9 cellular contexts compared by ENCODE assay signal in genomic region chr20:62928246-62928939, GRCh38. TPM values are rescaled to one million over a fixed set of nuclear protein-coding genes. Genes with fewer than 3 reads are reported as not detected.
A peak's percentile ranks its signal among the peaks of the same experiment; 100 is the strongest.
DNase-seq lines count a peak whose midpoint lies in the region; ATAC-seq and TF ChIP-seq lines count a peak whose summit lies in the region.
"Had no signal": no experiment of that assay in that cellular context is flagged by ENCODE, and none has a peak within 500 bp of the region (broad histone marks: within the 10 kb centered on the region; RNA-seq: fewer than 3 reads in every experiment).

No MANE protein-coding gene starts in this region.

- peaks cover 1% of the 10 kb centered on the region; the same call in 1 of the 2 replicates for H3K36me3 ChIP-seq in BJ (ENCODE audit: control insufficient read depth, insufficient read depth, low read length)
- no peaks in the 10 kb centered on the region for H3K36me3 ChIP-seq in Loucy (ENCODE audit: insufficient read depth, low read length)
- peaks cover 0 to 3% of the 10 kb centered on the region in 2 donors for H3K36me3 ChIP-seq in muscle layer of duodenum (ENCODE audit: control insufficient read depth in 1 of 2, insufficient read depth in 2 of 2, low read length in 2 of 2)

- H3K9ac ChIP-seq in Loucy (ENCODE audit: low read depth, low read length, poor library complexity, severe bottlenecking) = peak overlapping the region; percentile 98

- H3K9me3 Mint-ChIP-seq in effector memory CD8-positive, alpha-beta T cell = no peaks in the 10 kb centered on the region

- peak overlapping the region; percentile 92 for H3K4me2 ChIP-seq in Loucy (ENCODE audit: low read depth, low read length, poor library complexity, severe bottlenecking)

- H3K4me1 Mint-ChIP-seq in effector memory CD8-positive, alpha-beta T cell (ENCODE audit: low read depth in 2 of 2) = peaks cover 44 to 52% of the 10 kb centered on the region in 2 donors

- peaks cover 8% of the 10 kb centered on the region; the same call in 1 of the 2 replicates for H3F3A ChIP-seq in Loucy (ENCODE audit: low read depth)

- peaks cover 68% of the 10 kb centered on the region for H3K4me1 ChIP-seq in Loucy (ENCODE audit: insufficient read depth, low read length, poor library complexity, severe bottlenecking)
- H3K4me1 ChIP-seq in muscle layer of duodenum (ENCODE audit: control insufficient read depth in 1 of 2, insufficient read depth in 2 of 2, low read length in 2 of 2) = peaks cover 16 to 46% of the 10 kb centered on the region in 2 donors

- H3K27me3 ChIP-seq in BJ (ENCODE audit: control insufficient read depth, insufficient read depth, low read length) (no peaks in the 10 kb centered on the region), Loucy (ENCODE audit: insufficient read depth, low read length, poor library complexity, severe bottlenecking) (no peaks in the 10 kb centered on the region), muscle layer of duodenum (ENCODE audit: low read depth, low read length) (no peaks in the 10 kb centered on the region)

- CTCF ChIA-PET in BJ (lab: Yijun Ruan, JAX) = interaction anchor here (0.9 to 1.5 kb wide), 2 partner anchors 45 to 69 kb away, joined by 3 read pairs; no protein-coding TSS in a partner anchor

- POLR2A ChIA-PET in BJ (lab: Charles Lee) = no interaction called here

- DNase-seq in BJ (ENCODE audit: low read depth) (no peak), NOMO-1 treated with DMSO at 0.1 percent for 48 hours (lab: John Stamatoyannopoulos, UW; ENCODE audit: unreplicated experiment) (no peak), NCI-H226 (no peak), NCI-H2029 (lab: John Stamatoyannopoulos, UW) (no peak)
- DNase-seq in effector memory CD8-positive, alpha-beta T cell = no peak
- DNase-seq: NCI-H345 had no signal

- H3K4me3 Mint-ChIP-seq in effector memory CD8-positive, alpha-beta T cell = peak overlapping the region; percentile 81 to 90

- peak overlapping the region; percentile 66 for H3K27ac ChIP-seq in muscle layer of duodenum (ENCODE audit: low read length)

- H3K36me3 Mint-ChIP-seq in effector memory CD8-positive, alpha-beta T cell (ENCODE audit: insufficient read depth) = peaks cover 40% of the 10 kb centered on the region

- H3K79me2 ChIP-seq in Loucy (ENCODE audit: insufficient read depth, low read length) = peaks cover 99% of the 10 kb centered on the region

- no peak for ATAC-seq in effector memory CD8-positive, alpha-beta T cell (replicated peaks)
- no peak for ATAC-seq in HG03159 (IDR thresholded peaks at IDR 0.05; ENCODE audit: unreplicated experiment)

- H3K27ac Mint-ChIP-seq in effector memory CD8-positive, alpha-beta T cell = peak overlapping the region; percentile 84 to 97

- H3K4me3 ChIP-seq in BJ (ENCODE audit: low read depth, low read length) (peak overlapping the region; percentile 42), Loucy (ENCODE audit: low read length, poor library complexity, severe bottlenecking) (peak overlapping the region; percentile 86), muscle layer of duodenum (ENCODE audit: low read depth in 1 of 2, low read length in 2 of 2) (peak overlapping the region; percentile 61 to 67)

- TF ChIP-seq CTCF in BJ (IDR thresholded peaks at IDR 0.05; ENCODE audit: insufficient read depth, low read depth, low read length) = no peak
- TF ChIP-seq CTCF in Loucy (conservative IDR thresholded peaks at IDR 0.05; ENCODE audit: low read length) = no peak

- no peaks in the 10 kb centered on the region for H3K9me2 ChIP-seq in Loucy (replicated peaks; ENCODE audit: low read depth, low read length)

- no peak overlapping the region for H2AFZ ChIP-seq in Loucy (ENCODE audit: low read length)

- H3K27me3 Mint-ChIP-seq in effector memory CD8-positive, alpha-beta T cell = no peaks in the 10 kb centered on the region

- peaks cover 87% of the 10 kb centered on the region for H4K20me1 ChIP-seq in Loucy (ENCODE audit: insufficient read depth, low read length, poor library complexity, severe bottlenecking)

- H3K9me3 ChIP-seq in Loucy (ENCODE audit: insufficient read depth, low read depth, low read length) (no peaks in the 10 kb centered on the region), muscle layer of duodenum (ENCODE audit: control insufficient read depth in 1 of 2, low read length in 2 of 2) (no peaks in the 10 kb centered on the region)

RNA-seq across cellular contexts. Expression of gene DIDO1, which starts 2.1 kb away (rescaled TPM):
- 18.0 and 19.8 TPM in 2 replicates for polyA plus RNA-seq in BJ (2011; rRNA removed)
- polyA minus RNA-seq in BJ (2011; rRNA and poly(A)+ RNA removed) = 17.4 and 19.3 TPM in 2 replicates

RNA-seq across cellular contexts. Expression of gene GID8, which starts 9.6 kb away (rescaled TPM):
- 23.1 and 23.4 TPM in 2 replicates for polyA plus RNA-seq in BJ (2011; rRNA removed)
- polyA minus RNA-seq in BJ (2011; rRNA and poly(A)+ RNA removed) = 25.7 and 28.1 TPM in 2 replicates

RNA-seq across cellular contexts. Expression of gene SLC17A9, which starts 24.1 kb away (rescaled TPM):
- 14.4 and 30.8 TPM in 2 replicates for polyA plus RNA-seq in BJ (2011; rRNA removed)
- polyA minus RNA-seq in BJ (2011; rRNA and poly(A)+ RNA removed) = 8.0 and 13.9 TPM in 2 replicates
